Comparison of ENCODE assay signal across 8 cellular contexts in genomic region chr18:23586249-23587196, GRCh38. TPM values are rescaled to one million over a fixed set of nuclear protein-coding genes. Genes with fewer than 3 reads are reported as not detected.
DNase-seq lines count a peak whose midpoint lies in the region; ATAC-seq and TF ChIP-seq lines count a peak whose summit lies in the region.

Gene NPC1 (minus strand): TSS chr18:23586506. CDS start chr18:23586343, 163 bp downstream.

- H3K36me3 ChIP-seq in BLaER1, result peaks cover 20% of the 10 kb centered on the region
- H3K36me3 ChIP-seq in colonic mucosa, result no peaks in the 10 kb centered on the region

- H4K20me1 ChIP-seq in BLaER1, result peaks cover 35% of the 10 kb centered on the region

- peak within 1 kb of the TSS; percentile 96 for H3K4me2 ChIP-seq in BLaER1

- DNase-seq in GM19238 (ENCODE audit: insufficient read length, low spot score), result peak; percentile 90
- DNase-seq in NCI-H524 treated with DMSO at 0.1 percent for 48 hours (lab: John Stamatoyannopoulos, UW), result peak; percentile 8
- DNase-seq in activated CD4-positive, alpha-beta T cell treated with anti-CD3 and anti-CD28 coated beads for 48 hours, result peak; percentile 93
- DNase-seq in colonic mucosa, result peak; percentile 95
- DNase-seq in left kidney (ENCODE audit: low read depth, low spot score), result peak; percentile 98
- DNase-seq in stimulated activated CD4-positive, alpha-beta T cell treated with anti-CD3 and anti-CD28 coated beads, Interleukin-2, amount 100 ng/mL, for 24 hours, result peak; percentile 92

- no peaks in the 10 kb centered on the region for H3K9me3 ChIP-seq in BLaER1
- H3K9me3 ChIP-seq in colonic mucosa, result no peaks in the 10 kb centered on the region

- TF ChIP-seq CTCF in colonic mucosa (IDR thresholded peaks at IDR 0.05), result peak; percentile 96

- H3K9ac ChIP-seq in BLaER1, result peak within 1 kb of the TSS; percentile 90
- H3K9ac ChIP-seq in colonic mucosa (ENCODE audit: low read depth in 2 of 2, low read length in 2 of 2), result peak within 1 kb of the TSS; percentile 82 to 90

- peak; percentile 92 for ATAC-seq in HG03442 (IDR thresholded peaks at IDR 0.05; ENCODE audit: unreplicated experiment)

- H3K4me3 ChIP-seq in BLaER1 (peak within 1 kb of the TSS; percentile 91), colonic mucosa (peak within 1 kb of the TSS; percentile 94)

- H3K4me1 ChIP-seq in BLaER1, result peaks cover 40% of the 10 kb centered on the region
- H3K4me1 ChIP-seq in colonic mucosa, result peaks cover 4% of the 10 kb centered on the region

- H3K27me3 ChIP-seq in BLaER1 (no peaks in the 10 kb centered on the region), colonic mucosa (no peaks in the 10 kb centered on the region)

- intact Hi-C loops in colonic mucosa (cut with DNase I), result loop anchor here (2.0 kb wide), 1 partner anchor 72 kb away; no protein-coding TSS in a partner anchor

- peak within 1 kb of the TSS; percentile 90 for H3K27ac ChIP-seq in BLaER1
- H3K27ac ChIP-seq in colonic mucosa, result peak within 1 kb of the TSS; percentile 100

RNA-seq across cellular contexts. Expression of gene NPC1, which starts in this region (rescaled TPM):
- total RNA-seq in colonic mucosa, result 10 to 100 TPM; 29.9 to 32.3 TPM

Comparison
In these comparisons a context has a peak if more than half of its experiments do, and no peak if none do; other contexts are left out.
1. Peak in every context shown above with its lines: DNase-seq, ATAC-seq, H3K4me3 ChIP-seq and H3K27ac ChIP-seq.
2. DNase-seq: peak in every context shown above with its lines; median percentile 98 in left kidney; 95 in colonic mucosa; 93 in activated CD4-positive, alpha-beta T cell treated with anti-CD3 and anti-CD28 coated beads for 48 hours; 92 in stimulated activated CD4-positive, alpha-beta T cell treated with anti-CD3 and anti-CD28 coated beads, Interleukin-2, amount 100 ng/mL, for 24 hours; 90 in GM19238; 8 in NCI-H524 treated with DMSO at 0.1 percent for 48 hours.